ENCODE assay signal across 26 cellular contexts in the genomic region with DNA sequence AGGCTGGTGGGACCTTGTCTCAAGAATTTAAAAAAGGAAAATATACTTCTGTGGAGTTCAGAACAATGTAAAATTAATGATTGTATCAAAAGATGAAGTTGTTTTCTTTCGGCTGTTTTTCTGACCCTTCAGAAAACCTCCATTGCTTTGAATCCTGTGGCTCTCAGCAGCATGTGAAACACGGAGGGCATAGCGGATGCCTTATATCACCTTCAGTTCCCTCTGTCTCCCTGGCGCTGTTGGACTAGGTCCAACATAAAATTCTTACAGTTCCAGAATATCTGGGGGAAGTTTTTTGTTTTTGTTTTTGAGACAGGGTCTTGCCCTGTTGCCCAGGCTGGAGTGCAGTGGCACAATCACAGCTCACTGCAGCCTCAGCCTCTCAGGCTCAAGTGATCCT.
"Had no signal": no experiment of that assay in that cellular context is flagged by ENCODE, and none has a peak within 500 bp of the region (broad histone marks: within the 10 kb centered on the region; RNA-seq: fewer than 3 reads in every experiment).

No MANE protein-coding gene starts in this region.

- H3K36me3 ChIP-seq: colonic mucosa, esophagus squamous epithelium, gastrocnemius medialis, heart right ventricle, left lung, lower lobe of right lung had no signal

- H3K4me1 ChIP-seq: colonic mucosa, esophagus squamous epithelium, gastrocnemius medialis, heart right ventricle, left lung had no signal

- H3K9me3 Mint-ChIP-seq: dendritic cell treated with granulocyte-macrophage colony-stimulating factor and Interleukin-4, amounts not matched to agents 40 ng/mL and 50 ng/mL, for 4 days had no signal

- H3K27ac Mint-ChIP-seq: dendritic cell treated with granulocyte-macrophage colony-stimulating factor and Interleukin-4, amounts not matched to agents 40 ng/mL and 50 ng/mL, for 4 days had no signal

- FAIRE-seq: islet of Langerhans, keratinocyte had no signal

- DNase-seq: cerebellar nuclear complex; colonic mucosa; cortex of kidney; dorsolateral prefrontal cortex; effector CD4-positive, alpha-beta T cell; effector memory CD4-positive, alpha-beta T cell; erythroblast; esophagus squamous epithelium; foreskin fibroblast; foreskin melanocyte; gastrocnemius medialis; glutamatergic neuron; head of caudate nucleus; heart right ventricle; hippocampal formation; kidney glomerular epithelial cell; left lung; left ventricle myocardium superior; lower lobe of right lung; mesenchymal stem cell; midbrain had no signal

- H3K27ac ChIP-seq: colonic mucosa, dorsolateral prefrontal cortex, epithelial cell of prostate, esophagus squamous epithelium, gastrocnemius medialis, heart right ventricle, left lung, lower lobe of right lung had no signal

- H3K4me3 Mint-ChIP-seq: dendritic cell treated with granulocyte-macrophage colony-stimulating factor and Interleukin-4, amounts not matched to agents 40 ng/mL and 50 ng/mL, for 4 days had no signal

- H3K27me3 ChIP-seq: colonic mucosa, dorsolateral prefrontal cortex, esophagus squamous epithelium, gastrocnemius medialis, heart right ventricle, left lung had no signal

- H3K9me3 ChIP-seq: colonic mucosa, esophagus squamous epithelium, gastrocnemius medialis, heart right ventricle, left lung, lower lobe of right lung had no signal

- H3K4me3 ChIP-seq: colonic mucosa, dorsolateral prefrontal cortex, esophagus squamous epithelium, gastrocnemius medialis, heart right ventricle, left lung, lower lobe of right lung had no signal

- ATAC-seq: esophagus mucosa, gastrocnemius medialis, heart right ventricle, left lung, left ventricle myocardium superior, lower lobe of right lung had no signal
